ENCODE assay signal across 22 cellular contexts in genomic region chr5:9239071-9239470, GRCh38.
DNase-seq lines count a peak whose midpoint lies in the region; TF ChIP-seq lines count a peak whose summit lies in the region.
"Had no signal": no experiment of that assay in that cellular context is flagged by ENCODE, and none has a peak within 500 bp of the region (broad histone marks: within the 10 kb centered on the region; RNA-seq: fewer than 3 reads in every experiment).

No MANE protein-coding gene starts in this region.

- TF ChIP-seq CTCF in AG09309 (IDR thresholded peaks at IDR 0.05; ENCODE audit: control insufficient read depth, insufficient read depth, low read depth, low read length, missing control alignments) (no peak), cardiac fibroblast (IDR thresholded peaks at IDR 0.05; ENCODE audit: low read depth, low read length) (no peak)

- DNase-seq in AG09309 (ENCODE audit: low read depth) (peak; percentile 27), M059J (ENCODE audit: low read depth) (peak; percentile 38), cardiac fibroblast (ENCODE audit: low read depth in 2 of 2) (peak; percentile 32 to 61), kidney tubule cell (ENCODE audit: low spot score) (peak; percentile 26), middle frontal gyrus (ENCODE audit: extremely low spot score, low spot score) (no peak), Kasumi-1 (lab: John Stamatoyannopoulos, UW) (no peak)
- no peak for DNase-seq in stimulated activated CD4-positive, alpha-beta T cell treated with anti-CD3 and anti-CD28 coated beads, Interleukin-4, amount 100 ng/mL, for 24 hours
- DNase-seq in stimulated activated CD4-positive, alpha-beta T cell treated with anti-CD3 and anti-CD28 coated beads, Interleukin-4, amount 100 ng/mL, for 1 hour = no peak
- DNase-seq: activated CD4-positive, alpha-beta T cell treated with anti-CD3 and anti-CD28 coated beads for 1 hour; activated CD8-positive, alpha-beta memory T cell treated with anti-CD3 and anti-CD28 coated beads, Interleukin-2, amount 10 ng/mL, durations not matched to agents 7 days and 5 days; activated gamma-delta T cell; aorta; CD8-positive, alpha-beta memory T cell; dermis blood vessel endothelial cell; Karpas-422; naive thymus-derived CD8-positive, alpha-beta T cell; NCI-H1436; NCI-H2227 treated with DMSO at 0.1 percent for 48 hours; SIG-M5; T-helper 9 cell; uterus had no signal

- H3K4me3 ChIP-seq in AG09309 (ENCODE audit: control insufficient read depth, low read depth, low read length) (no peak overlapping the region), cardiac fibroblast (replicated peaks in 1 of 2; ENCODE audit: low read depth in 2 of 2, low read length in 2 of 2) (no peak overlapping the region)
- H3K4me3 ChIP-seq: lung, uterus had no signal

Comparison
In these comparisons a context has a peak if more than half of its experiments do, and no peak if none do; other contexts are left out.
1. DNase-seq: peak in AG09309 (single experiment), M059J (single experiment), cardiac fibroblast (2 of 2) and kidney tubule cell (single experiment); none in stimulated activated CD4-positive, alpha-beta T cell treated with anti-CD3 and anti-CD28 coated beads, Interleukin-4, amount 100 ng/mL, for 24 hours (single experiment), middle frontal gyrus (single experiment), stimulated activated CD4-positive, alpha-beta T cell treated with anti-CD3 and anti-CD28 coated beads, Interleukin-4, amount 100 ng/mL, for 1 hour (single experiment) and Kasumi-1 (0 of 2).